ENCODE assay signal across 21 cellular contexts in the genomic region with DNA sequence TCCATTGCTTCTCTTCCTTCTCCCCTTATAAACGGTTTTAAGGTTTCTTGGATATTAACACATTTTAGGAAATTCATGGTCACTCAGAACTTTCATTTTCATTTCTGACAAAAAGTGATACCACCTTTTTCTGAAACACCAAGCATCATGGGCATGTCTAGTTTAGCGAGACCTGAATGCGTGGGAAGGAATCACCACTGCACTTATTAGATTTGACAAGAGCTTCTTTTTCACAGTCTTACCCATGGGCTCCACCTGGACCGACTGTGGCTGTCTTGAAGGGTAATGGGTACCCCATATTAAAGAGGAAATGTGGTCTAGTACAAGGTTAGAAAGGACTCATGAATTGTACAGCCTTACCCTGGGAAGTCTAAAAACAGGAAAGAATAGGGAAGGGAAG.
"Had no signal": no experiment of that assay in that cellular context is flagged by ENCODE, and none has a peak within 500 bp of the region (broad histone marks: within the 10 kb centered on the region; RNA-seq: fewer than 3 reads in every experiment).

No MANE protein-coding gene starts in this region.

- H3K9ac ChIP-seq: parathyroid adenoma had no signal

- H3K4me3 ChIP-seq: ascending aorta, coronary artery, right lobe of liver had no signal

- DNase-seq: activated CD4-positive, alpha-beta T cell treated with anti-CD3 and anti-CD28 coated beads, Interleukin-2, amount 10 ng/mL, durations not matched to agents 24 days and 14 days; activated CD8-positive, alpha-beta memory T cell treated with anti-CD3 and anti-CD28 coated beads, Interleukin-2, amount 50 U/mL, for 4 hours; activated gamma-delta T cell; activated T-cell treated with anti-CD3 and anti-CD28 coated beads, Interleukin-2, amount 50 U/mL, for 4 hours; erythroblast; foreskin melanocyte; glutamatergic neuron; hippocampal formation; left cardiac atrium; mesenchymal stem cell; naive thymus-derived CD4-positive, alpha-beta T cell; right lobe of liver; small intestine; stimulated activated CD4-positive, alpha-beta T cell treated with anti-CD3 and anti-CD28 coated beads, Interleukin-15, amount 100 ng/mL, for 24 hours; stimulated activated CD4-positive, alpha-beta T cell treated with anti-CD3 and anti-CD28 coated beads, Interleukin-2, amount 100 ng/mL, for 48 hours; stimulated activated naive CD8-positive, alpha-beta T cell treated with anti-CD3 and anti-CD28 coated beads, Interleukin-15, amount 100 ng/mL, for 72 hours; trophoblast cell had no signal

- H3K36me3 ChIP-seq: ascending aorta, neutrophil, right lobe of liver had no signal

- H3K4me1 ChIP-seq: ascending aorta, parathyroid adenoma, right lobe of liver had no signal

- H2AFZ ChIP-seq: parathyroid adenoma had no signal

- ATAC-seq: activated T-cell treated with anti-CD3 and anti-CD28 coated beads, Interleukin-2, amount 50 U/mL, for 4 hours; left cardiac atrium; naive thymus-derived CD4-positive, alpha-beta T cell; right lobe of liver; stimulated activated naive CD8-positive, alpha-beta T cell treated with anti-CD3 and anti-CD28 coated beads, Interleukin-15, amount 100 ng/mL, for 72 hours had no signal

- H3K27ac ChIP-seq: ascending aorta, coronary artery, neutrophil, parathyroid adenoma, right lobe of liver had no signal

- H3K79me2 ChIP-seq: parathyroid adenoma had no signal

- H3K27me3 ChIP-seq: ascending aorta, neutrophil, right lobe of liver had no signal

- H3K9me3 ChIP-seq: ascending aorta, neutrophil, right lobe of liver had no signal
